3 cellular contexts compared by ENCODE assay signal in genomic region chr6:8820313-8820712, GRCh38.
TF ChIP-seq lines count a peak whose summit lies in the region.

No MANE protein-coding gene starts in this region.

TF ChIP-seq in A549, 52 proteins besides CTCF, POLR2A, EP300 and RAD21 (continued from another document):
- peak; percentile 44 for TF ChIP-seq MAFK (IDR thresholded peaks at IDR 0.05; ENCODE audit: partially characterized antibody)

TF ChIP-seq in HCT116, 20 proteins besides CTCF, POLR2A, EP300 and RAD21:
- no peak for TF ChIP-seq YY1 (IDR thresholded peaks at IDR 0.05; ENCODE audit: extremely low read depth, insufficient replicate concordance, low read depth, low read length)

TF ChIP-seq in K562, 482 proteins besides CTCF, POLR2A, EP300 and RAD21 (continued from another document):
- TF ChIP-seq SMAD2 (IDR thresholded peaks at IDR 0.05; ENCODE audit: low read depth, low read length): no peak
- TF ChIP-seq TSC22D4 (tag; IDR thresholded peaks at IDR 0.05): no peak
- TF ChIP-seq MAFG (tag; conservative IDR thresholded peaks at IDR 0.05): peak; percentile 34
- no peak for TF ChIP-seq HNRNPK (IDR thresholded peaks at IDR 0.05; ENCODE audit: low read depth, low read length, poor library complexity, severe bottlenecking)
- no peak for TF ChIP-seq FOXO4 (CRISPR knock-in tag; IDR thresholded peaks at IDR 0.05)
- TF ChIP-seq TAF9B (IDR thresholded peaks at IDR 0.05; ENCODE audit: partially characterized antibody): no peak
